Comparison of ENCODE assay signal across 1 cellular context in the genomic region with DNA sequence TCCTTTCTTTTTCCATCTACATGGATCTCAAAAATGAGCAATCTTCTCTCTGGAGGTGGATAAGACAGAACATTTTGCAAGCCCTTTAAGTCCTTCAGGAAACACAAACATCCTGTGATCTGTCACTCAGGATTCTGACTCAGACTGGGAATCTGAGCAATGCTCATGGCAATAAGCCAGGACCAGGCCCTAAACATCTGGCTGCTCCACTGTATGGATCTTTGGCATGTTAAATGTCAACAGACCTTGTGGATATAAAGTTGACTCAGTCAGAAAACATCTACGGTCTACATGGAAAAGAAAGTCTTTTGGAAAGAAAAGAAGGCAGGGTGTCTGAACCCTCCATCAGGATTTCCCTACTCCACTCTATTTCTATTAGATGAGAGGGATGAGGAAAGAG.
TF ChIP-seq lines count a peak whose summit lies in the region.

No MANE protein-coding gene starts in this region.

TF ChIP-seq in HepG2, 621 proteins besides CTCF, POLR2A, EP300 and RAD21 (continued from another document and continues in another):
- TF ChIP-seq, protein P1, sequence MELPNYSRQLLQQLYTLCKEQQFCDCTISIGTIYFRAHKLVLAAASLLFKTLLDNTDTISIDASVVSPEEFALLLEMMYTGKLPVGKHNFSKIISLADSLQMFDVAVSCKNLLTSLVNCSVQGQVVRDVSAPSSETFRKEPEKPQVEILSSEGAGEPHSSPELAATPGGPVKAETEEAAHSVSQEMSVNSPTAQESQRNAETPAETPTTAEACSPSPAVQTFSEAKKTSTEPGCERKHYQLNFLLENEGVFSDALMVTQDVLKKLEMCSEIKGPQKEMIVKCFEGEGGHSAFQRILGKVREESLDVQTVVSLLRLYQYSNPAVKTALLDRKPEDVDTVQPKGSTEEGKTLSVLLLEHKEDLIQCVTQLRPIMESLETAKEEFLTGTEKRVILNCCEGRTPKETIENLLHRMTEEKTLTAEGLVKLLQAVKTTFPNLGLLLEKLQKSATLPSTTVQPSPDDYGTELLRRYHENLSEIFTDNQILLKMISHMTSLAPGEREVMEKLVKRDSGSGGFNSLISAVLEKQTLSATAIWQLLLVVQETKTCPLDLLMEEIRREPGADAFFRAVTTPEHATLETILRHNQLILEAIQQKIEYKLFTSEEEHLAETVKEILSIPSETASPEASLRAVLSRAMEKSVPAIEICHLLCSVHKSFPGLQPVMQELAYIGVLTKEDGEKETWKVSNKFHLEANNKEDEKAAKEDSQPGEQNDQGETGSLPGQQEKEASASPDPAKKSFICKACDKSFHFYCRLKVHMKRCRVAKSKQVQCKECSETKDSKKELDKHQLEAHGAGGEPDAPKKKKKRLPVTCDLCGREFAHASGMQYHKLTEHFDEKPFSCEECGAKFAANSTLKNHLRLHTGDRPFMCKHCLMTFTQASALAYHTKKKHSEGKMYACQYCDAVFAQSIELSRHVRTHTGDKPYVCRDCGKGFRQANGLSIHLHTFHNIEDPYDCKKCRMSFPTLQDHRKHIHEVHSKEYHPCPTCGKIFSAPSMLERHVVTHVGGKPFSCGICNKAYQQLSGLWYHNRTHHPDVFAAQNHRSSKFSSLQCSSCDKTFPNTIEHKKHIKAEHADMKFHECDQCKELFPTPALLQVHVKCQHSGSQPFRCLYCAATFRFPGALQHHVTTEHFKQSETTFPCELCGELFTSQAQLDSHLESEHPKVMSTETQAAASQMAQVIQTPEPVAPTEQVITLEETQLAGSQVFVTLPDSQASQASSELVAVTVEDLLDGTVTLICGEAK (IDR thresholded peaks at IDR 0.05) = no peak
- TF ChIP-seq, protein P1 (CRISPR knock-in tag; IDR thresholded peaks at IDR 0.05) = no peak
- TF ChIP-seq RCOR2 (CRISPR knock-in tag; IDR thresholded peaks at IDR 0.05) (peak; percentile 76), CBFB (CRISPR knock-in tag; IDR thresholded peaks at IDR 0.05) (no peak), SMARCC2 (IDR thresholded peaks at IDR 0.05) (0 out of 2 replicates have a peak, but pooled peaks have one; percentile 75), SKI (IDR thresholded peaks at IDR 0.05; ENCODE audit: partially characterized antibody) (peak; percentile 75), IRF2 (CRISPR knock-in tag; IDR thresholded peaks at IDR 0.05) (peak; percentile 75), ETV5 (CRISPR knock-in tag; IDR thresholded peaks at IDR 0.05; ENCODE audit: borderline replicate concordance) (peak; percentile 94), HMG20B (CRISPR knock-in tag; conservative IDR thresholded peaks at IDR 0.05) (0 out of 2 replicates have a peak, but pooled peaks have one; percentile 22), TARDBP (CRISPR knock-in tag; IDR thresholded peaks at IDR 0.05) (peak; percentile 50; the same call in 1 of the 2 replicates), PAX8 (CRISPR knock-in tag; IDR thresholded peaks at IDR 0.05; ENCODE audit: borderline replicate concordance) (no peak), FOSL1 (CRISPR knock-in tag; IDR thresholded peaks at IDR 0.05; ENCODE audit: borderline replicate concordance) (peak; percentile 90), ZNF589 (CRISPR knock-in tag; conservative IDR thresholded peaks at IDR 0.05) (no peak), ELF3 (CRISPR knock-in tag; IDR thresholded peaks at IDR 0.05) (peak; percentile 86), KLF16 (CRISPR knock-in tag; IDR thresholded peaks at IDR 0.05) (peak in 1 of 2 experiments; percentile 66; a peak in 2 of 4 replicates), ATF7 (IDR thresholded peaks at IDR 0.05) (no peak), ATF7 (CRISPR knock-in tag; IDR thresholded peaks at IDR 0.05) (no peak), MEIS1 (CRISPR knock-in tag; IDR thresholded peaks at IDR 0.05; ENCODE audit: borderline replicate concordance) (peak; percentile 72; the same call in 1 of the 2 replicates), RELA (CRISPR knock-in tag; IDR thresholded peaks at IDR 0.05) (peak; percentile 49; the same call in 1 of the 2 replicates), RARA (CRISPR knock-in tag; IDR thresholded peaks at IDR 0.05) (peak; percentile 72), HMG20A (CRISPR knock-in tag; IDR thresholded peaks at IDR 0.05; ENCODE audit: borderline replicate concordance) (peak; percentile 90; the same call in 1 of the 2 replicates), MEF2D (CRISPR knock-in tag; IDR thresholded peaks at IDR 0.05) (peak; percentile 61; the same call in 1 of the 2 replicates), FOXA1 (IDR thresholded peaks at IDR 0.05) (peak; percentile 93), FOXA1 (CRISPR knock-in tag; IDR thresholded peaks at IDR 0.05) (peak; percentile 92), SALL1 (CRISPR knock-in tag; IDR thresholded peaks at IDR 0.05) (peak; percentile 78; the same call in 1 of the 2 replicates), KDM1A (CRISPR knock-in tag; IDR thresholded peaks at IDR 0.05) (0 out of 2 replicates have a peak, but pooled peaks have one; percentile 18), FOXA3 (CRISPR knock-in tag; IDR thresholded peaks at IDR 0.05) (peak; percentile 97), ARID2 (CRISPR knock-in tag; IDR thresholded peaks at IDR 0.05; ENCODE audit: borderline replicate concordance) (no peak), ZNF264 (CRISPR knock-in tag; IDR thresholded peaks at IDR 0.05) (0 out of 2 replicates have a peak, but pooled peaks have one; percentile 22), SIX1 (CRISPR knock-in tag; IDR thresholded peaks at IDR 0.05; ENCODE audit: borderline replicate concordance) (peak; percentile 22; the same call in 1 of the 2 replicates)
- TF ChIP-seq, protein P2, sequence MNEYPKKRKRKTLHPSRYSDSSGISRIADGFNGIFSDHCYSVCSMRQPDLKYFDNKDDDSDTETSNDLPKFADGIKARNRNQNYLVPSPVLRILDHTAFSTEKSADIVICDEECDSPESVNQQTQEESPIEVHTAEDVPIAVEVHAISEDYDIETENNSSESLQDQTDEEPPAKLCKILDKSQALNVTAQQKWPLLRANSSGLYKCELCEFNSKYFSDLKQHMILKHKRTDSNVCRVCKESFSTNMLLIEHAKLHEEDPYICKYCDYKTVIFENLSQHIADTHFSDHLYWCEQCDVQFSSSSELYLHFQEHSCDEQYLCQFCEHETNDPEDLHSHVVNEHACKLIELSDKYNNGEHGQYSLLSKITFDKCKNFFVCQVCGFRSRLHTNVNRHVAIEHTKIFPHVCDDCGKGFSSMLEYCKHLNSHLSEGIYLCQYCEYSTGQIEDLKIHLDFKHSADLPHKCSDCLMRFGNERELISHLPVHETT (CRISPR knock-in tag; conservative IDR thresholded peaks at IDR 0.05) = 0 out of 2 replicates have a peak, but pooled peaks have one; percentile 36
- TF ChIP-seq, protein P3, sequence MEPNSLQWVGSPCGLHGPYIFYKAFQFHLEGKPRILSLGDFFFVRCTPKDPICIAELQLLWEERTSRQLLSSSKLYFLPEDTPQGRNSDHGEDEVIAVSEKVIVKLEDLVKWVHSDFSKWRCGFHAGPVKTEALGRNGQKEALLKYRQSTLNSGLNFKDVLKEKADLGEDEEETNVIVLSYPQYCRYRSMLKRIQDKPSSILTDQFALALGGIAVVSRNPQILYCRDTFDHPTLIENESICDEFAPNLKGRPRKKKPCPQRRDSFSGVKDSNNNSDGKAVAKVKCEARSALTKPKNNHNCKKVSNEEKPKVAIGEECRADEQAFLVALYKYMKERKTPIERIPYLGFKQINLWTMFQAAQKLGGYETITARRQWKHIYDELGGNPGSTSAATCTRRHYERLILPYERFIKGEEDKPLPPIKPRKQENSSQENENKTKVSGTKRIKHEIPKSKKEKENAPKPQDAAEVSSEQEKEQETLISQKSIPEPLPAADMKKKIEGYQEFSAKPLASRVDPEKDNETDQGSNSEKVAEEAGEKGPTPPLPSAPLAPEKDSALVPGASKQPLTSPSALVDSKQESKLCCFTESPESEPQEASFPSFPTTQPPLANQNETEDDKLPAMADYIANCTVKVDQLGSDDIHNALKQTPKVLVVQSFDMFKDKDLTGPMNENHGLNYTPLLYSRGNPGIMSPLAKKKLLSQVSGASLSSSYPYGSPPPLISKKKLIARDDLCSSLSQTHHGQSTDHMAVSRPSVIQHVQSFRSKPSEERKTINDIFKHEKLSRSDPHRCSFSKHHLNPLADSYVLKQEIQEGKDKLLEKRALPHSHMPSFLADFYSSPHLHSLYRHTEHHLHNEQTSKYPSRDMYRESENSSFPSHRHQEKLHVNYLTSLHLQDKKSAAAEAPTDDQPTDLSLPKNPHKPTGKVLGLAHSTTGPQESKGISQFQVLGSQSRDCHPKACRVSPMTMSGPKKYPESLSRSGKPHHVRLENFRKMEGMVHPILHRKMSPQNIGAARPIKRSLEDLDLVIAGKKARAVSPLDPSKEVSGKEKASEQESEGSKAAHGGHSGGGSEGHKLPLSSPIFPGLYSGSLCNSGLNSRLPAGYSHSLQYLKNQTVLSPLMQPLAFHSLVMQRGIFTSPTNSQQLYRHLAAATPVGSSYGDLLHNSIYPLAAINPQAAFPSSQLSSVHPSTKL (CRISPR knock-in tag; IDR thresholded peaks at IDR 0.05) = peak; percentile 97
- TF ChIP-seq, protein P4, sequence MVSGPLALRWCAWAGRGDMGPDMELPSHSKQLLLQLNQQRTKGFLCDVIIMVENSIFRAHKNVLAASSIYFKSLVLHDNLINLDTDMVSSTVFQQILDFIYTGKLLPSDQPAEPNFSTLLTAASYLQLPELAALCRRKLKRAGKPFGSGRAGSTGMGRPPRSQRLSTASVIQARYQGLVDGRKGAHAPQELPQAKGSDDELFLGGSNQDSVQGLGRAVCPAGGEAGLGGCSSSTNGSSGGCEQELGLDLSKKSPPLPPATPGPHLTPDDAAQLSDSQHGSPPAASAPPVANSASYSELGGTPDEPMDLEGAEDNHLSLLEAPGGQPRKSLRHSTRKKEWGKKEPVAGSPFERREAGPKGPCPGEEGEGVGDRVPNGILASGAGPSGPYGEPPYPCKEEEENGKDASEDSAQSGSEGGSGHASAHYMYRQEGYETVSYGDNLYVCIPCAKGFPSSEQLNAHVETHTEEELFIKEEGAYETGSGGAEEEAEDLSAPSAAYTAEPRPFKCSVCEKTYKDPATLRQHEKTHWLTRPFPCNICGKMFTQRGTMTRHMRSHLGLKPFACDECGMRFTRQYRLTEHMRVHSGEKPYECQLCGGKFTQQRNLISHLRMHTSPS (CRISPR knock-in tag; IDR thresholded peaks at IDR 0.05; ENCODE audit: low read depth) = no peak
- TF ChIP-seq, protein P5, sequence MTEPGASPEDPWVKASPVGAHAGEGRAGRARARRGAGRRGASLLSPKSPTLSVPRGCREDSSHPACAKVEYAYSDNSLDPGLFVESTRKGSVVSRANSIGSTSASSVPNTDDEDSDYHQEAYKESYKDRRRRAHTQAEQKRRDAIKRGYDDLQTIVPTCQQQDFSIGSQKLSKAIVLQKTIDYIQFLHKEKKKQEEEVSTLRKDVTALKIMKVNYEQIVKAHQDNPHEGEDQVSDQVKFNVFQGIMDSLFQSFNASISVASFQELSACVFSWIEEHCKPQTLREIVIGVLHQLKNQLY (CRISPR knock-in tag; IDR thresholded peaks at IDR 0.05) = peak; percentile 63; the same call in 1 of the 2 replicates
- TF ChIP-seq, protein P6, sequence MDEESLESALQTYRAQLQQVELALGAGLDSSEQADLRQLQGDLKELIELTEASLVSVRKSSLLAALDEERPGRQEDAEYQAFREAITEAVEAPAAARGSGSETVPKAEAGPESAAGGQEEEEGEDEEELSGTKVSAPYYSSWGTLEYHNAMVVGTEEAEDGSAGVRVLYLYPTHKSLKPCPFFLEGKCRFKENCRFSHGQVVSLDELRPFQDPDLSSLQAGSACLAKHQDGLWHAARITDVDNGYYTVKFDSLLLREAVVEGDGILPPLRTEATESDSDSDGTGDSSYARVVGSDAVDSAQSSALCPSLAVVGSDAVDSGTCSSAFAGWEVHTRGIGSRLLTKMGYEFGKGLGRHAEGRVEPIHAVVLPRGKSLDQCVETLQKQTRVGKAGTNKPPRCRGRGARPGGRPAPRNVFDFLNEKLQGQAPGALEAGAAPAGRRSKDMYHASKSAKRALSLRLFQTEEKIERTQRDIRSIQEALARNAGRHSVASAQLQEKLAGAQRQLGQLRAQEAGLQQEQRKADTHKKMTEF (CRISPR knock-in tag; IDR thresholded peaks at IDR 0.05) = peak; percentile 69
- TF ChIP-seq, protein P7, sequence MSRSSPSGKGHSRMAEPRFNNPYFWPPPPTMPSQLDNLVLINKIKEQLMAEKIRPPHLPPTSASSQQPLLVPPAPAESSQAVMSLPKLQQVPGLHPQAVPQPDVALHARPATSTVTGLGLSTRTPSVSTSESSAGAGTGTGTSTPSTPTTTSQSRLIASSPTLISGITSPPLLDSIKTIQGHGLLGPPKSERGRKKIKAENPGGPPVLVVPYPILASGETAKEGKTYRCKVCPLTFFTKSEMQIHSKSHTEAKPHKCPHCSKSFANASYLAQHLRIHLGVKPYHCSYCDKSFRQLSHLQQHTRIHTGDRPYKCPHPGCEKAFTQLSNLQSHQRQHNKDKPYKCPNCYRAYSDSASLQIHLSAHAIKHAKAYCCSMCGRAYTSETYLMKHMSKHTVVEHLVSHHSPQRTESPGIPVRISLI (CRISPR knock-in tag; IDR thresholded peaks at IDR 0.05; ENCODE audit: borderline replicate concordance) = no peak
- TF ChIP-seq, protein P8, sequence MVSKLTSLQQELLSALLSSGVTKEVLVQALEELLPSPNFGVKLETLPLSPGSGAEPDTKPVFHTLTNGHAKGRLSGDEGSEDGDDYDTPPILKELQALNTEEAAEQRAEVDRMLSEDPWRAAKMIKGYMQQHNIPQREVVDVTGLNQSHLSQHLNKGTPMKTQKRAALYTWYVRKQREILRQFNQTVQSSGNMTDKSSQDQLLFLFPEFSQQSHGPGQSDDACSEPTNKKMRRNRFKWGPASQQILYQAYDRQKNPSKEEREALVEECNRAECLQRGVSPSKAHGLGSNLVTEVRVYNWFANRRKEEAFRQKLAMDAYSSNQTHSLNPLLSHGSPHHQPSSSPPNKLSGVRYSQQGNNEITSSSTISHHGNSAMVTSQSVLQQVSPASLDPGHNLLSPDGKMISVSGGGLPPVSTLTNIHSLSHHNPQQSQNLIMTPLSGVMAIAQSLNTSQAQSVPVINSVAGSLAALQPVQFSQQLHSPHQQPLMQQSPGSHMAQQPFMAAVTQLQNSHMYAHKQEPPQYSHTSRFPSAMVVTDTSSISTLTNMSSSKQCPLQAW (CRISPR knock-in tag; IDR thresholded peaks at IDR 0.05) = peak; percentile 53; the same call in 1 of the 2 replicates
